In genomic region chr7:26625286-26625685, GRCh38 we compare ENCODE assay signal across 26 cellular contexts.
DNase-seq lines count a peak whose midpoint lies in the region; ATAC-seq, FAIRE-seq and TF ChIP-seq lines count a peak whose summit lies in the region.
"Had no signal": no experiment of that assay in that cellular context is flagged by ENCODE, and none has a peak within 500 bp of the region (broad histone marks: within the 10 kb centered on the region; RNA-seq: fewer than 3 reads in every experiment).

No MANE protein-coding gene starts in this region.

- H3K36me3 Mint-ChIP-seq in activated CD8-positive, alpha-beta memory T cell treated with anti-CD3 and anti-CD28 coated beads, Interleukin-2, amount 10 ng/mL, durations not matched to agents 7 days and 5 days, result peaks cover 1% of the 10 kb centered on the region
- H3K36me3 Mint-ChIP-seq in type B pancreatic cell (no peaks in the 10 kb centered on the region), glutamatergic neuron (ENCODE audit: unreplicated experiment) (peaks cover 4% of the 10 kb centered on the region)
- H3K36me3 Mint-ChIP-seq in activated naive CD8-positive, alpha-beta T cell treated with anti-CD3 and anti-CD28 coated beads, Interleukin-2, amount 50 U/mL, for 24 hours (ENCODE audit: low read depth), result no peaks in the 10 kb centered on the region
- H3K36me3 Mint-ChIP-seq: CD4-positive, CD25-positive, alpha-beta regulatory T cell; CD8-positive, alpha-beta T cell had no signal

- no peaks in the 10 kb centered on the region for H3K4me1 ChIP-seq in pancreas
- H3K4me1 ChIP-seq: BLaER1, Caco-2 had no signal

- no peaks in the 10 kb centered on the region for H3K36me3 ChIP-seq in pancreas
- H3K36me3 ChIP-seq: BLaER1 had no signal

- intact Hi-C loops in pancreas (cut with DNase I), result no loop called here

- no peak overlapping the region for H3K4me3 Mint-ChIP-seq in activated CD8-positive, alpha-beta memory T cell treated with anti-CD3 and anti-CD28 coated beads, Interleukin-2, amount 10 ng/mL, durations not matched to agents 7 days and 5 days
- H3K4me3 Mint-ChIP-seq in type B pancreatic cell (no peak overlapping the region), glutamatergic neuron (ENCODE audit: unreplicated experiment) (no peak overlapping the region)
- no peak overlapping the region for H3K4me3 Mint-ChIP-seq in activated naive CD8-positive, alpha-beta T cell treated with anti-CD3 and anti-CD28 coated beads, Interleukin-2, amount 50 U/mL, for 24 hours
- H3K4me3 Mint-ChIP-seq: B cell; CD4-positive, CD25-positive, alpha-beta regulatory T cell; CD8-positive, alpha-beta T cell had no signal

- H3K27ac Mint-ChIP-seq in activated CD8-positive, alpha-beta memory T cell treated with anti-CD3 and anti-CD28 coated beads, Interleukin-2, amount 10 ng/mL, durations not matched to agents 7 days and 5 days, result no peak overlapping the region
- H3K27ac Mint-ChIP-seq in type B pancreatic cell (no peak overlapping the region), glutamatergic neuron (ENCODE audit: unreplicated experiment) (no peak overlapping the region)
- H3K27ac Mint-ChIP-seq in activated naive CD8-positive, alpha-beta T cell treated with anti-CD3 and anti-CD28 coated beads, Interleukin-2, amount 50 U/mL, for 24 hours, result no peak overlapping the region
- H3K27ac Mint-ChIP-seq: B cell; CD4-positive, CD25-positive, alpha-beta regulatory T cell; CD8-positive, alpha-beta T cell had no signal

- peak; percentile 21 for DNase-seq in activated CD8-positive, alpha-beta memory T cell treated with anti-CD3 and anti-CD28 coated beads for 24 hours
- no peak for DNase-seq in activated CD8-positive, alpha-beta memory T cell treated with anti-CD3 and anti-CD28 coated beads, Interleukin-2, amount 10 ng/mL, durations not matched to agents 7 days and 5 days
- no peak for DNase-seq in pancreas
- peak; percentile 24 for DNase-seq in type B pancreatic cell (ENCODE audit: extremely low spot score, unreplicated experiment)
- no peak for DNase-seq in glutamatergic neuron
- no peak for DNase-seq in activated naive CD8-positive, alpha-beta T cell treated with anti-CD3 and anti-CD28 coated beads, Interleukin-2, amount 50 U/mL, for 24 hours
- DNase-seq: Caco-2; CD4-positive, CD25-positive, alpha-beta regulatory T cell; CD8-positive, alpha-beta T cell; DMS 273 treated with DMSO at 0.1 percent for 48 hours; DMS79; EL; GDM1; GM23248; H7; HCEC 1CT had no signal

- ATAC-seq in activated CD8-positive, alpha-beta memory T cell treated with anti-CD3 and anti-CD28 coated beads, Interleukin-2, amount 10 ng/mL, durations not matched to agents 7 days and 5 days, result no peak
- ATAC-seq in pancreas (peak; percentile 40 to 65 (median 56)), HG02884 (IDR thresholded peaks at IDR 0.05; ENCODE audit: unreplicated experiment) (no peak)
- ATAC-seq in activated naive CD8-positive, alpha-beta T cell treated with anti-CD3 and anti-CD28 coated beads, Interleukin-2, amount 50 U/mL, for 24 hours, result no peak
- ATAC-seq: CD8-positive, alpha-beta T cell; GM12878 had no signal

- no peak overlapping the region for H3K4me3 ChIP-seq in pancreas
- H3K4me3 ChIP-seq: BLaER1, GM12878, GM23248 had no signal

- CTCF ChIA-PET in activated CD8-positive, alpha-beta memory T cell treated with anti-CD3 and anti-CD28 coated beads, Interleukin-2, amount 10 ng/mL, durations not matched to agents 7 days and 5 days (lab: Charles Lee), result no interaction called here

- TF ChIP-seq CTCF in pancreas (IDR thresholded peaks at IDR 0.05), result no peak
- TF ChIP-seq CTCF in type B pancreatic cell (conservative IDR thresholded peaks at IDR 0.05), result no peak
- no peak for TF ChIP-seq CTCF in glutamatergic neuron (IDR thresholded peaks at IDR 0.05; ENCODE audit: partially characterized antibody, unreplicated experiment)

- H3K4me1 Mint-ChIP-seq in activated CD8-positive, alpha-beta memory T cell treated with anti-CD3 and anti-CD28 coated beads, Interleukin-2, amount 10 ng/mL, durations not matched to agents 7 days and 5 days, result peaks cover 2% of the 10 kb centered on the region
- H3K4me1 Mint-ChIP-seq in type B pancreatic cell (ENCODE audit: unreplicated experiment) (peaks cover 5% of the 10 kb centered on the region), glutamatergic neuron (ENCODE audit: low read depth, unreplicated experiment) (peaks cover 20% of the 10 kb centered on the region)
- no peaks in the 10 kb centered on the region for H3K4me1 Mint-ChIP-seq in activated naive CD8-positive, alpha-beta T cell treated with anti-CD3 and anti-CD28 coated beads, Interleukin-2, amount 50 U/mL, for 24 hours
- H3K4me1 Mint-ChIP-seq: B cell; CD4-positive, CD25-positive, alpha-beta regulatory T cell had no signal

- FAIRE-seq in pancreas (lab: Jason Lieb, UNC), result no peak
- FAIRE-seq: A204.1, D721Med, GM12878, GM19239, H1 had no signal

- H3K27me3 Mint-ChIP-seq in activated CD8-positive, alpha-beta memory T cell treated with anti-CD3 and anti-CD28 coated beads, Interleukin-2, amount 10 ng/mL, durations not matched to agents 7 days and 5 days, result peaks cover 7% of the 10 kb centered on the region
- H3K27me3 Mint-ChIP-seq in type B pancreatic cell (peaks cover 14% of the 10 kb centered on the region), glutamatergic neuron (ENCODE audit: unreplicated experiment) (peaks cover 3% of the 10 kb centered on the region)
- no peaks in the 10 kb centered on the region for H3K27me3 Mint-ChIP-seq in activated naive CD8-positive, alpha-beta T cell treated with anti-CD3 and anti-CD28 coated beads, Interleukin-2, amount 50 U/mL, for 24 hours
- H3K27me3 Mint-ChIP-seq: B cell; CD4-positive, CD25-positive, alpha-beta regulatory T cell had no signal

- no peaks in the 10 kb centered on the region for H3K9me3 ChIP-seq in pancreas
- H3K9me3 ChIP-seq: BLaER1, Caco-2 had no signal

- whole genome bisulfite sequencing in pancreas, 2 donors, result 47 to 52% methylated on average over 4 of the region's 4 CpGs

- no peak overlapping the region for H3K27ac ChIP-seq in pancreas
- H3K27ac ChIP-seq: 22Rv1, BLaER1, C4-2B, GM23248 had no signal

- H3K9me3 Mint-ChIP-seq in activated CD8-positive, alpha-beta memory T cell treated with anti-CD3 and anti-CD28 coated beads, Interleukin-2, amount 10 ng/mL, durations not matched to agents 7 days and 5 days (ENCODE audit: low read depth), result no peaks in the 10 kb centered on the region
- H3K9me3 Mint-ChIP-seq in type B pancreatic cell (no peaks in the 10 kb centered on the region), glutamatergic neuron (ENCODE audit: unreplicated experiment) (peaks cover 2% of the 10 kb centered on the region)
- H3K9me3 Mint-ChIP-seq in activated naive CD8-positive, alpha-beta T cell treated with anti-CD3 and anti-CD28 coated beads, Interleukin-2, amount 50 U/mL, for 24 hours, result no peaks in the 10 kb centered on the region
- H3K9me3 Mint-ChIP-seq: CD4-positive, CD25-positive, alpha-beta regulatory T cell; CD8-positive, alpha-beta T cell had no signal

- no peaks in the 10 kb centered on the region for H3K27me3 ChIP-seq in pancreas
- H3K27me3 ChIP-seq: BLaER1 had no signal

Comparison
In these comparisons a context has a peak if more than half of its experiments do, and no peak if none do; other contexts are left out.
1. DNase-seq: peak in activated CD8-positive, alpha-beta memory T cell treated with anti-CD3 and anti-CD28 coated beads for 24 hours (single experiment) and type B pancreatic cell (single experiment); none in activated CD8-positive, alpha-beta memory T cell treated with anti-CD3 and anti-CD28 coated beads, Interleukin-2, amount 10 ng/mL, durations not matched to agents 7 days and 5 days (single experiment), pancreas (0 of 6), glutamatergic neuron (single experiment) and activated naive CD8-positive, alpha-beta T cell treated with anti-CD3 and anti-CD28 coated beads, Interleukin-2, amount 50 U/mL, for 24 hours (single experiment).
2. ATAC-seq: peak in pancreas (4 of 4); none in activated CD8-positive, alpha-beta memory T cell treated with anti-CD3 and anti-CD28 coated beads, Interleukin-2, amount 10 ng/mL, durations not matched to agents 7 days and 5 days (single experiment), HG02884 (single experiment) and activated naive CD8-positive, alpha-beta T cell treated with anti-CD3 and anti-CD28 coated beads, Interleukin-2, amount 50 U/mL, for 24 hours (single experiment).